In the genomic region with DNA sequence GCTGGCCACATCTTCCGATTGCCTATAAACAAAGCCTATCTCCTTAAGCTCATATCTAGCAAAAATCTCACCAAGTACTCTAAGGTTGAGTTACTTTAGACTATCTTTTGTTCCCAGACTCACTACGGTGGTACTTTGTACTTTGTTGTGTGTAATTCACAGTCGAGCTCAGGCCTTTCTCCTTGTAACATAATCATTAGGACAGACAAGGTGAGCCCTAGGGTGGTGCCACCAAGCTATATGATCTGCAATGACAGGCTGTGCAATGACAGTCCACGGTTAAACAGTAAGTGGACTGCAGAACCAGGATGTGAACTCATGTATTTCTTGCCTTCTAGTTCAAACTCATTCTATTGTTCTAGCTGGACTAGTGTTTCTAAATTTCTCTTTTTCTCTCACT, we compare ENCODE assay signal across 9 cellular contexts.
"Had no signal": no experiment of that assay in that cellular context is flagged by ENCODE, and none has a peak within 500 bp of the region (broad histone marks: within the 10 kb centered on the region; RNA-seq: fewer than 3 reads in every experiment).

No MANE protein-coding gene starts in this region.

- H3K9me3 ChIP-seq: HAP-1 had no signal

- H3K4me1 ChIP-seq: HAP-1 had no signal

- ATAC-seq: GM23338, HCT116, HepG2 had no signal

- DNase-seq: H7, HFFc6, KBM-7 had no signal

- H3K27ac ChIP-seq: HL-60 had no signal

- H3K4me2 ChIP-seq: GM23338 had no signal

- H3K4me1 Mint-ChIP-seq: IgD-negative memory B cell had no signal

- FAIRE-seq: HepG2 had no signal

- H3K4me3 Mint-ChIP-seq: GM23338, HFFc6, IgD-negative memory B cell had no signal

- H3K36me3 Mint-ChIP-seq: IgD-negative memory B cell had no signal

- H3K9me3 Mint-ChIP-seq: GM23338, HFFc6 had no signal

- H3K36me3 ChIP-seq: HAP-1 had no signal

- H3K27ac Mint-ChIP-seq: GM23338, HFFc6, IgD-negative memory B cell had no signal

- H3K4me3 ChIP-seq: GM23338, HAP-1 had no signal

- H2AFZ ChIP-seq: GM23338 had no signal
